ENCODE assay signal across 24 cellular contexts in the genomic region with DNA sequence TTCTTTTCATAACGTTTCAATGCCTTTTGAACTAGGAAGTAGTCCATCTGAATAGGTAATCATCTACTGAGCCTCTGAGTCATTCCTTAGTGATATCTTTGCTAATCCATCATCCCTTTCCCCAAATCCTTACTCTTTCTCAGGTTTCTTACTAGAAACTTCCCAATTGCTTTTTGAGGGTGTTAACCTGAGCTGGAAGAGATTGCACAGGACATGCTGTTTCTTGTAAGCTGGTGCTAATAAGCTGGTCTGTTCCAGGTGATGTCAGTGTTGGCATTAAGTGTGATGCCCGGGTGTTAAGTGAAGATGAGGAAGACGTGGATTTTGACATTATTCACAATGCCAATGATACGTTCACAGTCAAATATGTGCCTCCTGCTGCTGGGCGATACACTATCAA.
"Had no signal": no experiment of that assay in that cellular context is flagged by ENCODE, and none has a peak within 500 bp of the region (broad histone marks: within the 10 kb centered on the region; RNA-seq: fewer than 3 reads in every experiment).

No MANE protein-coding gene starts in this region.

- DNase-seq: activated CD4-positive, alpha-beta T cell treated with anti-CD3 and anti-CD28 coated beads for 4 hours; activated CD4-positive, alpha-beta T cell treated with anti-CD3 and anti-CD28 coated beads, Interleukin-2, amount 50 U/mL, for 48 hours; activated CD8-positive, alpha-beta memory T cell treated with anti-CD3 and anti-CD28 coated beads for 24 hours; activated gamma-delta T cell treated with Interleukin-2 at 50 U/mL for 16 hours; activated naive CD4-positive, alpha-beta T cell treated with anti-CD3 and anti-CD28 coated beads, Interleukin-2, amount 50 U/mL, for 16 hours; activated naive CD8-positive, alpha-beta T cell treated with anti-CD3 and anti-CD28 coated beads, Interleukin-2, amount 50 U/mL, for 24 hours; activated T-cell treated with anti-CD3 and anti-CD28 coated beads, Interleukin-2, amount 50 U/mL, for 1 hour; amygdala; dermis blood vessel endothelial cell; effector CD4-positive, alpha-beta T cell; erythroblast; foreskin melanocyte; heart right ventricle; left ventricle myocardium inferior; mucosa of descending colon; right lobe of liver; stimulated activated CD4-positive, alpha-beta T cell treated with anti-CD3 and anti-CD28 coated beads, Interleukin-2, amount 100 ng/mL, for 48 hours; stimulated activated naive CD4-positive, alpha-beta T cell treated with Interleukin-2 at 50 U/mL for 16 hours; testis; upper lobe of right lung had no signal

- H3K4me3 ChIP-seq: breast epithelium, heart right ventricle, left ventricle myocardium inferior, lung, mucosa of descending colon, right lobe of liver, testis, upper lobe of right lung had no signal

- ATAC-seq: activated naive CD8-positive, alpha-beta T cell treated with anti-CD3 and anti-CD28 coated beads, Interleukin-2, amount 50 U/mL, for 24 hours; heart right ventricle; mucosa of descending colon; natural killer cell treated with Interleukin-12 subunit alpha and Interleukin-12 subunit beta and Interleukin-15 and Interleukin-18, amount 100 ng/mL, for 72 hours; right lobe of liver; upper lobe of right lung had no signal

- H3K36me3 ChIP-seq: breast epithelium had no signal

- H3K4me1 ChIP-seq: left ventricle myocardium inferior, testis, upper lobe of right lung had no signal

- H3K4me3 Mint-ChIP-seq: activated naive CD8-positive, alpha-beta T cell treated with anti-CD3 and anti-CD28 coated beads, Interleukin-2, amount 50 U/mL, for 24 hours; activated T-helper 1 cell treated with anti-CD3 and anti-CD28 coated beads, Interleukin-12 subunit alpha, Interleukin-12 subunit beta, Interleukin-2, Interleukin-4 antibody, amounts not matched to agents 30 ng/mL and 10 ng/mL and 1 ng/mL, durations not matched to agents 14 hours and 24 hours and 36 hours; natural killer cell treated with Interleukin-12 subunit alpha and Interleukin-12 subunit beta and Interleukin-15 and Interleukin-18, amount 100 ng/mL, for 72 hours had no signal

- H3K27ac Mint-ChIP-seq: activated naive CD8-positive, alpha-beta T cell treated with anti-CD3 and anti-CD28 coated beads, Interleukin-2, amount 50 U/mL, for 24 hours; activated T-helper 1 cell treated with anti-CD3 and anti-CD28 coated beads, Interleukin-12 subunit alpha, Interleukin-12 subunit beta, Interleukin-2, Interleukin-4 antibody, amounts not matched to agents 30 ng/mL and 10 ng/mL and 1 ng/mL, durations not matched to agents 14 hours and 24 hours and 36 hours; natural killer cell treated with Interleukin-12 subunit alpha and Interleukin-12 subunit beta and Interleukin-15 and Interleukin-18, amount 100 ng/mL, for 72 hours had no signal

- H3K27me3 Mint-ChIP-seq: activated naive CD8-positive, alpha-beta T cell treated with anti-CD3 and anti-CD28 coated beads, Interleukin-2, amount 50 U/mL, for 24 hours; natural killer cell treated with Interleukin-12 subunit alpha and Interleukin-12 subunit beta and Interleukin-15 and Interleukin-18, amount 100 ng/mL, for 72 hours had no signal

- H3K27me3 ChIP-seq: breast epithelium, heart right ventricle, right lobe of liver, testis, upper lobe of right lung had no signal

- H3K9me3 ChIP-seq: breast epithelium, heart right ventricle, left ventricle myocardium inferior, mucosa of descending colon, right lobe of liver, testis, upper lobe of right lung had no signal

- H3K9me3 Mint-ChIP-seq: activated naive CD8-positive, alpha-beta T cell treated with anti-CD3 and anti-CD28 coated beads, Interleukin-2, amount 50 U/mL, for 24 hours; activated T-helper 1 cell treated with anti-CD3 and anti-CD28 coated beads, Interleukin-12 subunit alpha, Interleukin-12 subunit beta, Interleukin-2, Interleukin-4 antibody, amounts not matched to agents 30 ng/mL and 10 ng/mL and 1 ng/mL, durations not matched to agents 14 hours and 24 hours and 36 hours; natural killer cell treated with Interleukin-12 subunit alpha and Interleukin-12 subunit beta and Interleukin-15 and Interleukin-18, amount 100 ng/mL, for 72 hours had no signal

- H3K27ac ChIP-seq: heart right ventricle, left ventricle myocardium inferior, testis, upper lobe of right lung had no signal
